In the genomic region with DNA sequence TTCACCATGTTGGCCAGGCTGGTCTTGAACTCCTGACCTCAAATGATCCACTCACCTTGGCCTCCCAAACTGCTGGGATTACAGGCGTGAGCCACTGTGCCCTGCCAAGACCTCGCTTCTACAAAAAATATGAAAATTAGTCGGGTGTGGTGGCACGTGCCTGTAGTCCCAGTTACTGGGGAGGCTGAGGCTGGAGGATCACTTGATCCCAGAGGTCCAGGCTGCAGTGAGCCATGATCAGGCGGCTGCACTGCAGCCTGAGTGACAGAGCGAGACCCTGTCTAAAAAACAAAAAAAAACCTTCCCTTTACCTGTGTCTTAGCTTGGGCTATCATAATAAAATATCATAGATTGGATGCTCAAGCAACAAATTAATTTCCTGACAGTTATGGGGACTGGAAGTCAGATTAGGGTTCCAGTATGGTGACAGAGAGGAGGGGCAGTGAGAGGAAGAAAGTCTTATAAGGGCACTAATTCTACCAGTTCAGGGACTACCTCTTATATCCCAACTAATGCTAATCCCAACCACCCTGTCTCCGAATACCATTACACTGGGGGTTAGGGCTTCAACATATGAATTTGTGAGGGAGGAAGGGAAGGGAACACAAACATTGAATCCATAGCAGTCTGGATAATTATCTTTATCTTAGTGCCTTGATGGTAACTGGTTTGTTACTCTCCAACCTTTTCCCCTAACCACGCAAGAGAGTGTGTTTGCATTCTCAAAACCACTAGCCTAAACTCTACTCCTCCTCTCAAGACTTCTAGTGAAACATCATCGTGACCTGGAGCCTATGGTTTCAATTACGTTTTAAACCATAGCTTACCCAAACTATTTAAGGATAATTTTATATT, we compare ENCODE assay signal across 8 cellular contexts. TPM values are rescaled to one million over a fixed set of nuclear protein-coding genes. Genes with fewer than 3 reads are reported as not detected.
DNase-seq lines count a peak whose midpoint lies in the region; TF ChIP-seq lines count a peak whose summit lies in the region.
"Had no signal": no experiment of that assay in that cellular context is flagged by ENCODE, and none has a peak within 500 bp of the region (broad histone marks: within the 10 kb centered on the region; RNA-seq: fewer than 3 reads in every experiment).

No MANE protein-coding gene starts in this region.

- H3K9me3 ChIP-seq in endocrine pancreas (ENCODE audit: control insufficient read depth, low read length) (no peaks in the 10 kb centered on the region), spleen (no peaks in the 10 kb centered on the region)

- intact Hi-C loops in spleen (cut with DNase I; ENCODE audit: low total_unique reads): no loop called here

- peak overlapping the region; percentile 71 for H3K4me3 Mint-ChIP-seq in T-helper 1 cell treated with Interleukin-12 subunit alpha and Interleukin-12 subunit beta and Interleukin-4 antibody, amounts not matched to agents 30 μg/mL and 1 μg/mL, for 36 hours

- H3K9ac ChIP-seq in endocrine pancreas (ENCODE audit: control insufficient read depth, insufficient read depth, low read length): peak overlapping the region; percentile 95

- 81 to 89% (median 84%) methylated on average over 10 of the region's 10 CpGs for WGBS in spleen, 5 donors

- no peak overlapping the region for H3K27ac Mint-ChIP-seq in T-helper 1 cell treated with Interleukin-12 subunit alpha and Interleukin-12 subunit beta and Interleukin-4 antibody, amounts not matched to agents 30 μg/mL and 1 μg/mL, for 36 hours

- H3K36me3 Mint-ChIP-seq in T-helper 1 cell treated with Interleukin-12 subunit alpha and Interleukin-12 subunit beta and Interleukin-4 antibody, amounts not matched to agents 30 μg/mL and 1 μg/mL, for 36 hours (ENCODE audit: low read depth): peaks cover 10% of the 10 kb centered on the region

- no peaks in the 10 kb centered on the region for H3K9me3 Mint-ChIP-seq in T-helper 1 cell treated with Interleukin-12 subunit alpha and Interleukin-12 subunit beta and Interleukin-4 antibody, amounts not matched to agents 30 μg/mL and 1 μg/mL, for 36 hours

- no peak for TF ChIP-seq CTCF in spleen (IDR thresholded peaks at IDR 0.05 in 8 of 11, conservative IDR thresholded peaks at IDR 0.05 in 3 of 11)

- DNase-seq in T-helper 1 cell: no peak
- no peak for DNase-seq in spleen
- DNase-seq in NCI-H1694 treated with DMSO at 0.1 percent for 48 hours (lab: John Stamatoyannopoulos, UW): no peak
- no peak for DNase-seq in SHP77 (lab: John Stamatoyannopoulos, UW)
- DNase-seq: SIG-M5 had no signal

- H3K4me1 ChIP-seq in endocrine pancreas (ENCODE audit: control insufficient read depth, insufficient read depth, low read length) (no peaks in the 10 kb centered on the region), spleen (peaks cover 6 to 29% (median 15%) of the 10 kb centered on the region in 6 donors)

- H3K27me3 ChIP-seq in endocrine pancreas (ENCODE audit: control insufficient read depth, insufficient read depth, low read length) (no peaks in the 10 kb centered on the region), spleen (replicated peaks in 1 of 7) (no peaks in the 10 kb centered on the region)

- peak overlapping the region; percentile 79 for H3K4me3 ChIP-seq in endocrine pancreas (ENCODE audit: control insufficient read depth, insufficient read depth, low read length)
- H3K4me3 ChIP-seq in spleen: peak overlapping the region in 2 of 8 donors; percentile 64 to 92

- no peaks in the 10 kb centered on the region for H3K27me3 Mint-ChIP-seq in T-helper 1 cell treated with Interleukin-12 subunit alpha and Interleukin-12 subunit beta and Interleukin-4 antibody, amounts not matched to agents 30 μg/mL and 1 μg/mL, for 36 hours (ENCODE audit: low read depth)

- TF ChIP-seq POLR2A in spleen (IDR thresholded peaks at IDR 0.05): no peak

- H3K36me3 ChIP-seq in endocrine pancreas (ENCODE audit: control insufficient read depth, insufficient read depth, low read length) (no peaks in the 10 kb centered on the region), spleen (peaks cover 0 to 29% (median 19%) of the 10 kb centered on the region in 6 donors)

- H3K27ac ChIP-seq in spleen: peak overlapping the region; percentile 75 to 91 (median 84)

- H3K4me1 Mint-ChIP-seq in T-helper 1 cell treated with Interleukin-12 subunit alpha and Interleukin-12 subunit beta and Interleukin-4 antibody, amounts not matched to agents 30 μg/mL and 1 μg/mL, for 36 hours (ENCODE audit: low read depth): peaks cover 17% of the 10 kb centered on the region

RNA-seq across cellular contexts. Expression of gene NAXE, which starts 1.0 kb away (rescaled TPM):
- total RNA-seq in spleen: 10 to 100 TPM; 34.7 to 50.5 (median 48.3) TPM
- polyA plus RNA-seq in spleen: 10 to 100 TPM; 48.1 to 74.7 (median 54.8) TPM

RNA-seq across cellular contexts. Expression of gene GPATCH4, which starts 10.7 kb away (rescaled TPM):
- 10 to 100 TPM; 14.9 to 49.6 (median 26.2) TPM for total RNA-seq in spleen
- polyA plus RNA-seq in spleen: 10 to 100 TPM; 12.3 to 25.4 (median 13.8) TPM

RNA-seq across cellular contexts. Expression of gene TTC24, which starts 11.0 kb away (rescaled TPM):
- total RNA-seq in spleen: 1 to 10 TPM; 2.3 to 6.4 (median 4.3) TPM
- 1 to 10 TPM; 2.7 to 5.0 (median 2.8) TPM for polyA plus RNA-seq in spleen
- polyA plus RNA-seq: AG04450 had no signal

RNA-seq across cellular contexts. Expression of gene IQGAP3, which starts 18.2 kb away (rescaled TPM):
- total RNA-seq in spleen: 1 to 10 TPM in 3 of 7 donors, under 1 TPM in 4; 0.43 to 2.2 (median 0.86) TPM
- under 1 TPM; 0.24 to 0.47 (median 0.35) TPM for polyA plus RNA-seq in spleen

RNA-seq across cellular contexts. Expression of gene HAPLN2, which starts 28.7 kb away (rescaled TPM):
- 1 to 10 TPM in 1 of 7 donors, under 1 TPM in 2, not detected in 4; 0.20 to 1.1 (median 0.46) TPM for total RNA-seq in spleen
- polyA plus RNA-seq in spleen: under 1 TPM; 0.22 to 0.80 (median 0.27) TPM
- polyA plus RNA-seq: AG04450 had no signal
